ENCODE assay signal across 13 cellular contexts in genomic region chr20:13852321-13852720, GRCh38.
"Had no signal": no experiment of that assay in that cellular context is flagged by ENCODE, and none has a peak within 500 bp of the region (broad histone marks: within the 10 kb centered on the region; RNA-seq: fewer than 3 reads in every experiment).

No MANE protein-coding gene starts in this region.

- H3K27ac ChIP-seq: neural progenitor cell, VCaP had no signal

- FAIRE-seq: islet of Langerhans, small intestine had no signal

- DNase-seq: activated CD4-positive, alpha-beta T cell treated with anti-CD3 and anti-CD28 coated beads for 1 hour; activated CD4-positive, alpha-beta T cell treated with anti-CD3 and anti-CD28 coated beads, Interleukin-2, amount 50 U/mL, for 4 hours; activated naive CD4-positive, alpha-beta T cell treated with Interleukin-2 at 50 U/mL for 16 hours; activated T-cell treated with anti-CD3 and anti-CD28 coated beads for 4 hours; aorta; dermis blood vessel endothelial cell; effector memory CD8-positive, alpha-beta T cell; left colon; small intestine had no signal

- H3K36me3 ChIP-seq: neural progenitor cell, thoracic aorta had no signal

- H3K4me3 ChIP-seq: neural progenitor cell, thoracic aorta had no signal

- H3K27me3 ChIP-seq: neural progenitor cell had no signal

- H3K9me3 ChIP-seq: thoracic aorta had no signal
